ENCODE assay signal across 21 cellular contexts in the genomic region with DNA sequence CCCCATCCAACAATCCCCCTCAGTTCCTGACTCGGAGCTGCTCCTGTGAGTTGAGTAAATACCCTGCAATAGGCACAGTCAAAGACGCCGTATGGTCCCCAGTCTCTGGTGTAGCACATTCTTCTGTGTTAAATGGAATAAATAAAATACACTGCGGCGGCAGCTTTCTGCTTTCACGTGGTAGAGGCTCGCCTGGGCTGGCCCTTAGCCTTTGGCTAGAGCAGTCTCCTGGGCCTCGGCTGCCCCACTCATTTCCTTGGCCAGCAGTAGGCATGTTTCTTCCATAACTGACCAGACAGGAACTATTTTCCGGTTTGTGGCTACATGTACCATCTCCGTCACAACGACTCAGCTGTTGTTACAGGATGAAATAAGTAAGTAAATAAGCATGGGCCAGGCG. TPM values are rescaled to one million over a fixed set of nuclear protein-coding genes. Genes with fewer than 3 reads are reported as not detected.
DNase-seq lines count a peak whose midpoint lies in the region; ATAC-seq and TF ChIP-seq lines count a peak whose summit lies in the region.
"Had no signal": no experiment of that assay in that cellular context is flagged by ENCODE, and none has a peak within 500 bp of the region (broad histone marks: within the 10 kb centered on the region; RNA-seq: fewer than 3 reads in every experiment).

No MANE protein-coding gene starts in this region.

- H3K36me3 ChIP-seq in left ventricle myocardium inferior, result peaks cover 54% of the 10 kb centered on the region
- peaks cover 24 to 89% (median 79%) of the 10 kb centered on the region in 4 donors for H3K36me3 ChIP-seq in stomach
- H3K36me3 ChIP-seq: BLaER1 had no signal

- TF ChIP-seq POLR2A in stomach (IDR thresholded peaks at IDR 0.05), result no peak

- H3K4me1 ChIP-seq in left ventricle myocardium inferior (peaks cover 58% of the 10 kb centered on the region), stomach (peaks cover 8 to 22% (median 14%) of the 10 kb centered on the region in 4 donors)

- TF ChIP-seq EP300 in stomach (IDR thresholded peaks at IDR 0.05), result no peak

- H3K4me3 ChIP-seq in left ventricle myocardium inferior (no peak overlapping the region), stomach (no peak overlapping the region)
- H3K4me3 ChIP-seq: BLaER1 had no signal

- no peaks in the 10 kb centered on the region for H3K9me3 ChIP-seq in left ventricle myocardium inferior (replicated peaks)
- no peaks in the 10 kb centered on the region for H3K9me3 ChIP-seq in stomach
- H3K9me3 ChIP-seq: BLaER1, SK-N-SH had no signal

- intact Hi-C loops in left ventricle myocardium inferior (cut with micrococcal nuclease) (no loop called here), Right ventricle myocardium superior (cut with DNase I) (loop anchor here (5.0 kb wide), 1 partner anchor 37 kb away; no protein-coding TSS in a partner anchor), stomach (cut with DNase I; ENCODE audit: low total_unique reads) (loop anchor here (5.0 kb wide), 1 partner anchor 37 kb away; no protein-coding TSS in a partner anchor)

- no peaks in the 10 kb centered on the region for H3K27me3 ChIP-seq in left ventricle myocardium inferior (ENCODE audit: low read depth)
- H3K27me3 ChIP-seq in stomach, result no peaks in the 10 kb centered on the region
- H3K27me3 ChIP-seq: BLaER1 had no signal

- 79 to 89% (median 85%) methylated on average over 12 of the region's 12 CpGs for WGBS in stomach, 5 donors

- no peak for DNase-seq in left ventricle myocardium inferior
- no peak for DNase-seq in Right ventricle myocardium superior
- peak; percentile 39 for DNase-seq in activated CD8-positive, alpha-beta memory T cell treated with anti-CD3 and anti-CD28 coated beads, Interleukin-2, amount 50 U/mL, for 48 hours
- DNase-seq in islet precursor cell, result peak; percentile 28
- peak; percentile 14 for DNase-seq in stomach
- no peak for DNase-seq in GM20000 (ENCODE audit: low spot score)
- DNase-seq in OCI-M2 (lab: John Stamatoyannopoulos, UW; ENCODE audit: unreplicated experiment), result no peak
- DNase-seq: CD4-positive, alpha-beta T cell; Karpas-422; NCI-H1092; NCI-H1417 treated with DMSO at 0.1 percent for 48 hours; NCI-H1694 treated with DMSO at 0.1 percent for 48 hours; NCI-H2081; NCI-H2227 treated with DMSO at 0.1 percent for 48 hours; NCI-H526 treated with DMSO at 0.1 percent for 48 hours; SK-N-SH had no signal

- no peak for ATAC-seq in Right ventricle myocardium superior (ENCODE audit: poor library complexity)
- ATAC-seq in GM21526 (IDR thresholded peaks at IDR 0.05; ENCODE audit: low FRiP score, unreplicated experiment), result no peak
- ATAC-seq: Panc1 had no signal

- H3K27ac ChIP-seq in left ventricle myocardium inferior (replicated peaks) (peak overlapping the region; percentile 84), stomach (no peak overlapping the region)
- H3K27ac ChIP-seq: BLaER1 had no signal

- TF ChIP-seq CTCF in left ventricle myocardium inferior (IDR thresholded peaks at IDR 0.05; ENCODE audit: borderline replicate concordance) (no peak), stomach (IDR thresholded peaks at IDR 0.05) (no peak), GM20000 (IDR thresholded peaks at IDR 0.05; ENCODE audit: extremely low read depth, missing control alignments) (no peak)

RNA-seq across cellular contexts. Expression of a gene that starts 20.7 kb away (rescaled TPM):
- 233 TPM for total RNA-seq in left ventricle myocardium inferior
- 265 TPM for total RNA-seq in Right ventricle myocardium superior
- 100 to 1,000 TPM in 4 of 5 donors, 10 to 100 TPM in 1; 79.1 to 208 (median 160) TPM for total RNA-seq in stomach
- 100 to 1,000 TPM in 2 of 3 donors, 10 to 100 TPM in 1; 93.1 to 281 (median 144) TPM for polyA plus RNA-seq in stomach

RNA-seq across cellular contexts. Expression of a gene that starts 47.6 kb away (rescaled TPM):
- total RNA-seq in left ventricle myocardium inferior (3.5 TPM), Right ventricle myocardium superior (2.9 TPM), stomach (1 to 10 TPM in 3 of 5 donors, under 1 TPM in 1, not detected in 1; 0.58 to 9.4 (median 2.8) TPM)
- polyA plus RNA-seq in stomach, result 1 to 10 TPM; 2.0 to 3.5 (median 2.1) TPM
- total RNA-seq: A172, H4 had no signal

RNA-seq across cellular contexts. Expression of a gene that starts 49.0 kb away (rescaled TPM):
- total RNA-seq in left ventricle myocardium inferior, result 51.1 TPM
- total RNA-seq in Right ventricle myocardium superior, result 70.5 TPM
- 10 to 100 TPM in 1 of 5 donors, 1 to 10 TPM in 2, under 1 TPM in 1, not detected in 1; 0.87 to 35.5 (median 5.5) TPM for total RNA-seq in stomach
- polyA plus RNA-seq in stomach, result 10 to 100 TPM; 28.3 to 43.1 (median 41.9) TPM

Comparison
In these comparisons a context has a peak if more than half of its experiments do, and no peak if none do; other contexts are left out.
1. DNase-seq: peak in activated CD8-positive, alpha-beta memory T cell treated with anti-CD3 and anti-CD28 coated beads, Interleukin-2, amount 50 U/mL, for 48 hours (single experiment), islet precursor cell (single experiment) and stomach (single experiment); none in left ventricle myocardium inferior (single experiment), Right ventricle myocardium superior (single experiment), GM20000 (single experiment) and OCI-M2 (single experiment).